Comparison of ENCODE assay signal across 1 cellular context in genomic region chr3:130759692-130760338, GRCh38.
TF ChIP-seq lines count a peak whose summit lies in the region.

No MANE protein-coding gene starts in this region.

TF ChIP-seq in H1, 55 proteins besides CTCF, POLR2A, EP300 and RAD21 (continued from another document):
- no peak for TF ChIP-seq NANOG (IDR thresholded peaks at IDR 0.05; ENCODE audit: insufficient read depth, low read depth, low read length, poor library complexity, severe bottlenecking)
- TF ChIP-seq SP4 (IDR thresholded peaks at IDR 0.05; ENCODE audit: low read length) = no peak
- TF ChIP-seq SP1 (IDR thresholded peaks at IDR 0.05; ENCODE audit: low read depth, low read length) = no peak
- no peak for TF ChIP-seq SUZ12 (IDR thresholded peaks at IDR 0.05; ENCODE audit: low read length)
- no peak for TF ChIP-seq RFX5 (IDR thresholded peaks at IDR 0.05; ENCODE audit: borderline replicate concordance, low read depth, low read length)
- no peak for TF ChIP-seq SRF (IDR thresholded peaks at IDR 0.05; ENCODE audit: low read depth, low read length)
- no peak for TF ChIP-seq GABPA (IDR thresholded peaks at IDR 0.05; ENCODE audit: borderline replicate concordance, insufficient read depth, low read length)
TF ChIP-seq in H1: peak in this region for 2.
